In the genomic region with DNA sequence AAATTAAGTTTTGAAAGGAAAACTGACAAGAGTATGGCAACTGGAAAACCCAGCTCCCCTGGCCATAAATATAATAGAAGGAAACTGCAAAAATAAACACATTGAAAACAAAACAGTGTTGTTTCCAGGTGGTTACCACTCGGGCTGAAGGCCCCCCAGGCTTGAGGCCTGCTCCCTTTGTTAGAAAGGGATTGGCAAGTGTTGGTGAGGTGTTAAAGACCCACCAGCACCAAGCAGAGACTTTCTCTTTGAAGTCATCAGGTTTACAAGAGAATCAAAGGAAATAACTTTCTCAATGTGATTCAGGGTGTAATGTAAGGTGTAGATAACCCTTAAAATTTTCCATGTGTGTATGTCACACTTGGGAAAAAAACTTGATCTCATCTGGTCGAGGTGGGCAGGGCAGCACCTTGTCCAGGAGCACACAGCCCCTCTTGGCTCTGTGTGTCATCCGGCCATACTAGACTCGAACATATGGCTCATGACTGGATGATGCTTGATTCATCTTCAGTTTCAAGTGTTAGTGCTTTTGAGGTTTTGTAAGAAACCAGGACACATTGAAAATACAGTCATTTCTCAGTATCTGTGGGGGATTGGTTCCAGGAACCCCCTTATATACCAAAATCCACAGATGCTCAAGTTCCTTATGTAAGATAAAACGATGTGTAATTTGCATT, we compare ENCODE assay signal across 8 cellular contexts. TPM values are rescaled to one million over a fixed set of nuclear protein-coding genes. Genes with fewer than 3 reads are reported as not detected.
A peak's percentile ranks its signal among the peaks of the same experiment; 100 is the strongest.
DNase-seq lines count a peak whose midpoint lies in the region; ATAC-seq and TF ChIP-seq lines count a peak whose summit lies in the region.

No MANE protein-coding gene starts in this region.

- no peaks in the 10 kb centered on the region for H3K27me3 Mint-ChIP-seq in central memory CD8-positive, alpha-beta T cell
- H3K27me3 Mint-ChIP-seq in progenitor cell of endocrine pancreas, result no peaks in the 10 kb centered on the region

- H3K4me1 Mint-ChIP-seq in central memory CD8-positive, alpha-beta T cell, result peaks cover 88% of the 10 kb centered on the region
- H3K4me1 Mint-ChIP-seq in progenitor cell of endocrine pancreas (ENCODE audit: low read depth), result peaks cover 92% of the 10 kb centered on the region

- H3K27ac Mint-ChIP-seq in central memory CD8-positive, alpha-beta T cell (ENCODE audit: low read depth), result peak overlapping the region; percentile 64
- peak overlapping the region; percentile 96 for H3K27ac Mint-ChIP-seq in progenitor cell of endocrine pancreas

- DNase-seq in GM06990 (ENCODE audit: extremely low read depth, insufficient read length) (peak; percentile 54), NCI-H226 (peak; percentile 39), progenitor cell of endocrine pancreas (ENCODE audit: low spot score, unreplicated experiment) (no peak), NCI-H1436 treated with DMSO at 0.1 percent for 48 hours (lab: John Stamatoyannopoulos, UW) (no peak), Ammon's horn (ENCODE audit: low spot score) (no peak), DMS153 treated with DMSO at 0.1 percent for 48 hours (lab: John Stamatoyannopoulos, UW; ENCODE audit: unreplicated experiment) (no peak)
- no peak for DNase-seq in central memory CD8-positive, alpha-beta T cell (ENCODE audit: low spot score in 2 of 2)

- no peak overlapping the region for H3K4me3 ChIP-seq in GM06990 (replicated peaks; ENCODE audit: low read depth, low read length)

- TF ChIP-seq CTCF in GM06990 (IDR thresholded peaks at IDR 0.05; ENCODE audit: insufficient read depth, low read length, poor library complexity, severe bottlenecking), result no peak
- no peak for TF ChIP-seq CTCF in progenitor cell of endocrine pancreas (IDR thresholded peaks at IDR 0.05; ENCODE audit: unreplicated experiment)

- H3K36me3 Mint-ChIP-seq in central memory CD8-positive, alpha-beta T cell (ENCODE audit: insufficient read depth), result peaks cover 24% of the 10 kb centered on the region
- H3K36me3 Mint-ChIP-seq in progenitor cell of endocrine pancreas (ENCODE audit: insufficient read depth), result peaks cover 6% of the 10 kb centered on the region

- H3K27me3 ChIP-seq in GM06990 (replicated peaks; ENCODE audit: control insufficient read depth, insufficient read depth, low read length), result no peaks in the 10 kb centered on the region

- ATAC-seq in central memory CD8-positive, alpha-beta T cell (replicated peaks; ENCODE audit: extremely low read depth, poor library complexity, severe bottlenecking), result peak; percentile 20
- no peak for ATAC-seq in GM21576 (IDR thresholded peaks at IDR 0.05; ENCODE audit: unreplicated experiment)

- H3K36me3 ChIP-seq in GM06990 (ENCODE audit: control insufficient read depth, insufficient read depth, low read length), result no peaks in the 10 kb centered on the region; the same call in 1 of the 2 replicates

- H3K9me3 Mint-ChIP-seq in central memory CD8-positive, alpha-beta T cell, result no peaks in the 10 kb centered on the region
- no peaks in the 10 kb centered on the region for H3K9me3 Mint-ChIP-seq in progenitor cell of endocrine pancreas (ENCODE audit: low read depth)

- H3K4me3 Mint-ChIP-seq in central memory CD8-positive, alpha-beta T cell, result peak overlapping the region; percentile 49
- H3K4me3 Mint-ChIP-seq in progenitor cell of endocrine pancreas (ENCODE audit: low read depth), result peak overlapping the region; percentile 40

RNA-seq across cellular contexts. Expression of gene ACTN4, which starts 7.8 kb away (rescaled TPM):
- total RNA-seq in progenitor cell of endocrine pancreas, result 639 and 657 TPM in 2 replicates

RNA-seq across cellular contexts. Expression of gene EIF3K, which starts 36.3 kb away (rescaled TPM):
- total RNA-seq in progenitor cell of endocrine pancreas, result 193 and 203 TPM in 2 replicates

RNA-seq across cellular contexts. Expression of gene MAP4K1, which starts 37.5 kb away (rescaled TPM):
- total RNA-seq in progenitor cell of endocrine pancreas, result 6.7 and 10.9 TPM in 2 replicates

Comparison
In these comparisons a context has a peak if more than half of its experiments do, and no peak if none do; other contexts are left out.
1. DNase-seq: peak in GM06990 (single experiment) and NCI-H226 (single experiment); none in central memory CD8-positive, alpha-beta T cell (0 of 2), progenitor cell of endocrine pancreas (single experiment), NCI-H1436 treated with DMSO at 0.1 percent for 48 hours (single experiment), Ammon's horn (single experiment) and DMS153 treated with DMSO at 0.1 percent for 48 hours (single experiment).